In the genomic region with DNA sequence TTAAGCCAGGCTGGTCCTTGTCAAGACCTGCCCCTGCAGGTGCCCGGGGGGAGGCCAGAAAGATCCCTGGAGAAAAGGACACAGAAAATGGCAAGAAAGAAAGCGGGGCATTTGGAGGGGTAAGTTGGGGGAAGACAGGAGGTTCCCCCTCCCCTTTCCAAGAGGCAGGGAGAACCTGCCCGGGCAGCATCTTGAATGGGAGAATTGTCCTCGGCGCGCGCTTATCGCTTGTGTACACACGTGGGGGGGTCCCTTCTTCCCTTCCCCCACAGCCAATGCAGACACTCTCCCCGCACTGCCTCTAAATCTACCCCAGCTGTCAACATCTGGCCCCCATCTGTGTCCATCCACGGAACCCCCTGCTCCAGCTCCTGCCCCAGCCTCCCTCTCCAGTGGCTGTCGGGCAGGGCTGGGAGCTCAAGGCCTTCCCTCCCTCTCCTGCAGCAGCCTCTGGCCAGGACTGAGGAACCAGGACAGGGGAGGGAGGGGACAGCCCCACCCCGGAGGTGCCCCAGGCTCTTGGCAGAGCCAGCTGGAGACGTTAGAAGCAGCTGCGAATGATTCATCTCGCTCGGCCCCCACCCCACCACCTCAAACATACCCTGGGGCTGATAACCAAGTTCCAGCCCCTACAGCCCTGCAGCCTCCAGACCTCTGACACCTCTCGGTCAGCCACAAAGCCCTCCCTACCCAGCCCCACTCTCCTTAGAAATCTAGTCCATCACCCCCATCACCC, we compare ENCODE assay signal across 8 cellular contexts. TPM values are rescaled to one million over a fixed set of nuclear protein-coding genes. Genes with fewer than 3 reads are reported as not detected.
DNase-seq lines count a peak whose midpoint lies in the region; ATAC-seq, FAIRE-seq and TF ChIP-seq lines count a peak whose summit lies in the region.

No MANE protein-coding gene starts in this region.

- FAIRE-seq in GM12891 (lab: Jason Lieb, UNC) = no peak

- intact Hi-C loops in left cardiac atrium (cut with DNase I) = no loop called here
- intact Hi-C loops in upper lobe of right lung (cut with DNase I) = loop anchor here (5.0 kb wide), 1 partner anchor 50 kb away; a partner anchor contains a TSS

- peaks cover 25% of the 10 kb centered on the region for H3K36me3 ChIP-seq in upper lobe of right lung

- H3K4me3 ChIP-seq in upper lobe of right lung = no peak overlapping the region

- H3K9me3 ChIP-seq in upper lobe of right lung = no peaks in the 10 kb centered on the region

- H3K4me1 ChIP-seq in upper lobe of right lung = peaks cover 30% of the 10 kb centered on the region

- H3K27ac ChIP-seq in upper lobe of right lung = no peak overlapping the region

- TF ChIP-seq POLR2A in GM12891 (IDR thresholded peaks at IDR 0.05; ENCODE audit: low read depth, low read length) = no peak

- ATAC-seq in SK-N-SH treated with all-trans-retinoic acid at 6 μM for 48 hours (peak; percentile 64), left cardiac atrium (peak; percentile 31 to 75), upper lobe of right lung (peak; percentile 77)

- TF ChIP-seq CTCF in upper lobe of right lung (IDR thresholded peaks at IDR 0.05) = no peak

- DNase-seq in NCI-H2081 (lab: John Stamatoyannopoulos, UW) (peak; percentile 18 to 64), NCI-H2081 treated with DMSO at 0.1 percent for 48 hours (lab: John Stamatoyannopoulos, UW) (no peak), left cardiac atrium (peak; percentile 59), upper lobe of right lung (peak; percentile 87), GM12891 (ENCODE audit: insufficient read length, low spot score) (no peak)
- DNase-seq in stimulated activated CD4-positive, alpha-beta T cell treated with anti-CD3 and anti-CD28 coated beads, Interleukin-4, amount 100 ng/mL, for 4 hours = no peak
- no peak for DNase-seq in stimulated activated CD4-positive, alpha-beta T cell treated with anti-CD3 and anti-CD28 coated beads, Interleukin-1b, Interleukin-23, amount 100 ng/mL, for 48 hours

- no peaks in the 10 kb centered on the region for H3K27me3 ChIP-seq in upper lobe of right lung

TF ChIP-seq in SK-N-SH treated with all-trans-retinoic acid at 6 μM for 48 hours, 23 proteins besides CTCF, POLR2A, EP300 and RAD21 (continues in another document):
- TF ChIP-seq, protein P1, sequence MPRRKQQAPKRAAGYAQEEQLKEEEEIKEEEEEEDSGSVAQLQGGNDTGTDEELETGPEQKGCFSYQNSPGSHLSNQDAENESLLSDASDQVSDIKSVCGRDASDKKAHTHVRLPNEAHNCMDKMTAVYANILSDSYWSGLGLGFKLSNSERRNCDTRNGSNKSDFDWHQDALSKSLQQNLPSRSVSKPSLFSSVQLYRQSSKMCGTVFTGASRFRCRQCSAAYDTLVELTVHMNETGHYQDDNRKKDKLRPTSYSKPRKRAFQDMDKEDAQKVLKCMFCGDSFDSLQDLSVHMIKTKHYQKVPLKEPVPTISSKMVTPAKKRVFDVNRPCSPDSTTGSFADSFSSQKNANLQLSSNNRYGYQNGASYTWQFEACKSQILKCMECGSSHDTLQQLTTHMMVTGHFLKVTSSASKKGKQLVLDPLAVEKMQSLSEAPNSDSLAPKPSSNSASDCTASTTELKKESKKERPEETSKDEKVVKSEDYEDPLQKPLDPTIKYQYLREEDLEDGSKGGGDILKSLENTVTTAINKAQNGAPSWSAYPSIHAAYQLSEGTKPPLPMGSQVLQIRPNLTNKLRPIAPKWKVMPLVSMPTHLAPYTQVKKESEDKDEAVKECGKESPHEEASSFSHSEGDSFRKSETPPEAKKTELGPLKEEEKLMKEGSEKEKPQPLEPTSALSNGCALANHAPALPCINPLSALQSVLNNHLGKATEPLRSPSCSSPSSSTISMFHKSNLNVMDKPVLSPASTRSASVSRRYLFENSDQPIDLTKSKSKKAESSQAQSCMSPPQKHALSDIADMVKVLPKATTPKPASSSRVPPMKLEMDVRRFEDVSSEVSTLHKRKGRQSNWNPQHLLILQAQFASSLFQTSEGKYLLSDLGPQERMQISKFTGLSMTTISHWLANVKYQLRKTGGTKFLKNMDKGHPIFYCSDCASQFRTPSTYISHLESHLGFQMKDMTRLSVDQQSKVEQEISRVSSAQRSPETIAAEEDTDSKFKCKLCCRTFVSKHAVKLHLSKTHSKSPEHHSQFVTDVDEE (CRISPR knock-in tag; IDR thresholded peaks at IDR 0.05) = no peak
- TF ChIP-seq ZFP30 (CRISPR knock-in tag; IDR thresholded peaks at IDR 0.05) = no peak
- peak; percentile 68 for TF ChIP-seq TCF4 (CRISPR knock-in tag; IDR thresholded peaks at IDR 0.05; ENCODE audit: borderline replicate concordance)
- TF ChIP-seq, protein P2, sequence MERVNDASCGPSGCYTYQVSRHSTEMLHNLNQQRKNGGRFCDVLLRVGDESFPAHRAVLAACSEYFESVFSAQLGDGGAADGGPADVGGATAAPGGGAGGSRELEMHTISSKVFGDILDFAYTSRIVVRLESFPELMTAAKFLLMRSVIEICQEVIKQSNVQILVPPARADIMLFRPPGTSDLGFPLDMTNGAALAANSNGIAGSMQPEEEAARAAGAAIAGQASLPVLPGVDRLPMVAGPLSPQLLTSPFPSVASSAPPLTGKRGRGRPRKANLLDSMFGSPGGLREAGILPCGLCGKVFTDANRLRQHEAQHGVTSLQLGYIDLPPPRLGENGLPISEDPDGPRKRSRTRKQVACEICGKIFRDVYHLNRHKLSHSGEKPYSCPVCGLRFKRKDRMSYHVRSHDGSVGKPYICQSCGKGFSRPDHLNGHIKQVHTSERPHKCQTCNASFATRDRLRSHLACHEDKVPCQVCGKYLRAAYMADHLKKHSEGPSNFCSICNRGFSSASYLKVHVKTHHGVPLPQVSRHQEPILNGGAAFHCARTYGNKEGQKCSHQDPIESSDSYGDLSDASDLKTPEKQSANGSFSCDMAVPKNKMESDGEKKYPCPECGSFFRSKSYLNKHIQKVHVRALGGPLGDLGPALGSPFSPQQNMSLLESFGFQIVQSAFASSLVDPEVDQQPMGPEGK (CRISPR knock-in tag; IDR thresholded peaks at IDR 0.05; ENCODE audit: borderline replicate concordance) = peak; percentile 96; the same call in 1 of the 2 replicates

TF ChIP-seq in GM12891, 5 proteins besides CTCF, POLR2A, EP300 and RAD21:
- TF ChIP-seq POU2F2 (IDR thresholded peaks at IDR 0.05; ENCODE audit: low read depth, low read length) = no peak
- no peak for TF ChIP-seq SPI1 (IDR thresholded peaks at IDR 0.05; ENCODE audit: low read depth, low read length)
- no peak for TF ChIP-seq POLR2AphosphoS5 (IDR thresholded peaks at IDR 0.05; ENCODE audit: low read depth, low read length)
- TF ChIP-seq PAX5 (IDR thresholded peaks at IDR 0.05; ENCODE audit: insufficient read depth, low read length, severe bottlenecking) = no peak
- TF ChIP-seq TAF1 (IDR thresholded peaks at IDR 0.05; ENCODE audit: low read depth, low read length) = no peak

RNA-seq across cellular contexts. Expression of a gene that starts 25.3 kb away (rescaled TPM):
- total RNA-seq in left cardiac atrium (10 to 100 TPM; 27.5 to 46.8 TPM), upper lobe of right lung (117 TPM)
- 1.5 TPM for polyA plus RNA-seq in GM12891 (2012; ENCODE audit: low read depth, missing spikeins)

RNA-seq across cellular contexts. Expression of a gene that starts 50.5 kb away (rescaled TPM):
- total RNA-seq in left cardiac atrium = 10 to 100 TPM; 13.4 to 14.7 TPM
- total RNA-seq in upper lobe of right lung = 39.2 TPM
- 8.9 TPM for polyA plus RNA-seq in GM12891 (2012; ENCODE audit: low read depth, missing spikeins)

Comparison
In these comparisons a context has a peak if more than half of its experiments do, and no peak if none do; other contexts are left out.
1. DNase-seq: peak in NCI-H2081 (2 of 2), left cardiac atrium (single experiment) and upper lobe of right lung (single experiment); none in NCI-H2081 treated with DMSO at 0.1 percent for 48 hours (single experiment), GM12891 (single experiment), stimulated activated CD4-positive, alpha-beta T cell treated with anti-CD3 and anti-CD28 coated beads, Interleukin-4, amount 100 ng/mL, for 4 hours (0 of 2) and stimulated activated CD4-positive, alpha-beta T cell treated with anti-CD3 and anti-CD28 coated beads, Interleukin-1b, Interleukin-23, amount 100 ng/mL, for 48 hours (single experiment).
2. Peak in every context shown above with its lines, with median percentiles within 50 percentile points of each other: ATAC-seq.